In genomic region chr3:138945646-138946553, GRCh38 we compare ENCODE assay signal across 9 cellular contexts. TPM values are rescaled to one million over a fixed set of nuclear protein-coding genes. Genes with fewer than 3 reads are reported as not detected.
A peak's percentile ranks its signal among the peaks of the same experiment; 100 is the strongest.
DNase-seq lines count a peak whose midpoint lies in the region; ATAC-seq and TF ChIP-seq lines count a peak whose summit lies in the region.
"Had no signal": no experiment of that assay in that cellular context is flagged by ENCODE, and none has a peak within 500 bp of the region (broad histone marks: within the 10 kb centered on the region; RNA-seq: fewer than 3 reads in every experiment).

No MANE protein-coding gene starts in this region.

- H3K4me3 ChIP-seq in cardiac fibroblast (replicated peaks in 1 of 2; ENCODE audit: low read depth in 2 of 2, low read length in 2 of 2) (peak overlapping the region in 1 of 2 donors; percentile 48), lower lobe of right lung (peak overlapping the region; percentile 41), aorta (ENCODE audit: low read length in 2 of 2) (peak overlapping the region; percentile 28 to 51)

- no peaks in the 10 kb centered on the region for H3K36me3 ChIP-seq in lower lobe of right lung
- H3K36me3 ChIP-seq in aorta (ENCODE audit: control insufficient read depth in 1 of 2, insufficient read depth in 2 of 2, low read length in 1 of 2) = no peaks in the 10 kb centered on the region

- WGBS in aorta, 2 donors = 1 to 2% methylated on average over 81 to 114 of the region's 114 CpGs

- H3K9me3 ChIP-seq in lower lobe of right lung (no peaks in the 10 kb centered on the region), aorta (ENCODE audit: control insufficient read depth, low read length) (no peaks in the 10 kb centered on the region)

- DNase-seq in NCI-H2081 (lab: John Stamatoyannopoulos, UW) (peak; percentile 45 to 73), NCI-H2081 treated with DMSO at 0.1 percent for 48 hours (lab: John Stamatoyannopoulos, UW) (no peak), NCI-H2171 treated with DMSO at 0.1 percent for 48 hours (lab: John Stamatoyannopoulos, UW) (peak; percentile 45), cardiac fibroblast (ENCODE audit: low read depth in 2 of 2) (peak in 1 of 2 donors; percentile 42), lower lobe of right lung (no peak), aorta (no peak)

- no peak overlapping the region for H3K27ac ChIP-seq in lower lobe of right lung
- no peak overlapping the region for H3K27ac ChIP-seq in aorta (ENCODE audit: low read depth in 1 of 2, low read length in 2 of 2)

- H3K27me3 ChIP-seq in lower lobe of right lung (ENCODE audit: low read depth) (peaks cover 99% of the 10 kb centered on the region), aorta (ENCODE audit: control insufficient read depth in 1 of 2, insufficient read depth in 2 of 2, low read length in 1 of 2) (peaks cover 0 to 2% of the 10 kb centered on the region in 2 donors)

- peaks cover 46% of the 10 kb centered on the region for H3K4me1 ChIP-seq in lower lobe of right lung
- peaks cover 0 to 2% of the 10 kb centered on the region in 2 donors for H3K4me1 ChIP-seq in aorta (ENCODE audit: control insufficient read depth in 1 of 2, insufficient read depth in 2 of 2, low read length in 2 of 2)

- intact Hi-C loops in lower lobe of right lung (cut with DNase I) = no loop called here
- intact Hi-C loops in aorta (cut with DNase I) = no loop called here

- ATAC-seq in lower lobe of right lung = peak; percentile 4 to 40
- no peak for ATAC-seq in aorta (ENCODE audit: low FRiP score)
- ATAC-seq in HG02678 (IDR thresholded peaks at IDR 0.05; ENCODE audit: unreplicated experiment) = no peak
- no peak for ATAC-seq in GM21515 (IDR thresholded peaks at IDR 0.05; ENCODE audit: unreplicated experiment)

- TF ChIP-seq CTCF in cardiac fibroblast (IDR thresholded peaks at IDR 0.05; ENCODE audit: low read depth, low read length) (peak; percentile 18), lower lobe of right lung (IDR thresholded peaks at IDR 0.05) (no peak)

RNA-seq across cellular contexts. Expression of gene FOXL2, which starts 1.0 kb away (rescaled TPM):
- total RNA-seq in lower lobe of right lung (not detected), aorta (not detected)
- polyA plus RNA-seq in aorta = not detected

RNA-seq across cellular contexts. Expression of gene FOXL2NB, which starts 1.1 kb away (rescaled TPM):
- not detected for total RNA-seq in lower lobe of right lung
- total RNA-seq in aorta = not detected
- not detected for polyA plus RNA-seq in aorta
- total RNA-seq: activated CD8-positive, alpha-beta memory T cell treated with anti-CD3 and anti-CD28 coated beads for 36 hours had no signal

Comparison
In these comparisons a context has a peak if more than half of its experiments do, and no peak if none do; other contexts are left out.
1. DNase-seq: peak in NCI-H2081 (2 of 2) and NCI-H2171 treated with DMSO at 0.1 percent for 48 hours (single experiment); none in NCI-H2081 treated with DMSO at 0.1 percent for 48 hours (single experiment), lower lobe of right lung (single experiment) and aorta (0 of 2).
2. ATAC-seq: peak in lower lobe of right lung (2 of 2); none in aorta (single experiment), HG02678 (single experiment) and GM21515 (single experiment).